Comparison of ENCODE assay signal across 8 cellular contexts in genomic region chr16:1347962-1348361, GRCh38.
"Had no signal": no experiment of that assay in that cellular context is flagged by ENCODE, and none has a peak within 500 bp of the region (broad histone marks: within the 10 kb centered on the region; RNA-seq: fewer than 3 reads in every experiment).

No MANE protein-coding gene starts in this region.

- H2AFZ ChIP-seq: GM23248 had no signal

- H3K27me3 Mint-ChIP-seq: IgD-negative memory B cell had no signal

- H3K27ac ChIP-seq: GM23248 had no signal

- ATAC-seq: HCT116 had no signal

- DNase-seq: GM23248, GOT3, H7, KG1 had no signal

- H3K9ac ChIP-seq: GM23248 had no signal

- H3K36me3 Mint-ChIP-seq: IgD-negative memory B cell had no signal

- H3K4me3 ChIP-seq: GM23248, HAP-1 had no signal

- H3K9me3 ChIP-seq: HAP-1 had no signal

- FAIRE-seq: HTR-8/SVneo had no signal
